In the genomic region with DNA sequence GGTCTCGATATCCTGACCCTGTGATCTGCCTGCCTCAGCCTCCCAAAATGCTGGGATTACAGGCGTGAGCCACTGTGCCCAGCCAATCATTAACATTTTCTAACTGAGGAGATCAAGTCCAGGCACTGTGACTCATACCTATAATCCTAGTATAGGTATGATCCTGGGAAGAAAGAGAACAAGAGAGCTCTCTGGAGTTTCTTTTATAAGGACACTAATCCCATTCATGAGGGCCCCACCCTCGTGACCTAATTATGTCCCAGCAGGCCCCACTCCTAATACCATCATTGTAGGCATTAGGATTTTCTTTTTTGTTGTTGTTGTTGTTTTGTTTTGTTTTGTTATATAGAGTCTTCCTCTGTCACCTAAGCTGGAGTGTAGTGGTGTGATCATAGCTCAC, we compare ENCODE assay signal across 9 cellular contexts.
"Had no signal": no experiment of that assay in that cellular context is flagged by ENCODE, and none has a peak within 500 bp of the region (broad histone marks: within the 10 kb centered on the region; RNA-seq: fewer than 3 reads in every experiment).

No MANE protein-coding gene starts in this region.

- H3K27ac Mint-ChIP-seq: GM23338, HFFc6 had no signal

- H3K27ac ChIP-seq: GM23248 had no signal

- DNase-seq: GM23248, GOT3, H7, H9, HFFc6 had no signal

- FAIRE-seq: H1, H54 had no signal

- H2AFZ ChIP-seq: GM23248, GM23338 had no signal

- H3K4me1 Mint-ChIP-seq: GM23338, H9 had no signal

- H3K4me3 Mint-ChIP-seq: GM23338, H9, HFFc6 had no signal

- H3K4me2 ChIP-seq: GM23338 had no signal

- H3K4me3 ChIP-seq: GM23248, GM23338 had no signal

- H3K9ac ChIP-seq: GM23248 had no signal

- ATAC-seq: GM23338, HCT116 had no signal
